Comparison of ENCODE assay signal across 10 cellular contexts in the genomic region with DNA sequence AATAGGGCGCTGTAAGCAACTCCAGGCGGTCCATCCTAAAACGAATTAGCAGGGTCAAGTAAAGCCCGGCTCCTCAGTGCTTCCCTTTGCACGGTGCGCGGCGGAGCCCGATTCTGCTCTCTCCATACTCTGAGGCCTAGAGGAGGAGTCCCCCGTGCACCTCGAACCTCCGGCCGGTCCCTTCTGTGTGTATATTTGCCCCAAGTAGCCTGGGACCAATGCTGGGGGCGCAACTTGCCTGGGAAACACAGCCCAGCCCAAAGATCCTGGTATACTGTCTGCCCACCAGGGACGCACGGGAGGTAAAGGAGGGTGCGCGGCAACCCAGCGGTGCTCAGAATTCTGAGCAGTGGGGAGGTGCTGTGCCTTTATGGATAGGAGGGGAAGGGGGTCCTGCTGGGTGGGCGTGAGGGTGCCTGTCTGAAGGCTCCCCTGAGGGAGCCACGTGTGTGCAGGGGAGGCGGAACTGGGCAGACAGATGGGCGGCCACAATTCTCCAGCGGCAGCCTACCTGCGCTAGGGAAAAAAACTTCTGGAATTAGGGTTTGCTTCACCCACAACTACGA. TPM values are rescaled to one million over a fixed set of nuclear protein-coding genes. Genes with fewer than 3 reads are reported as not detected.
A peak's percentile ranks its signal among the peaks of the same experiment; 100 is the strongest.
DNase-seq lines count a peak whose midpoint lies in the region; ATAC-seq lines count a peak whose summit lies in the region.
"Had no signal": no experiment of that assay in that cellular context is flagged by ENCODE, and none has a peak within 500 bp of the region (broad histone marks: within the 10 kb centered on the region; RNA-seq: fewer than 3 reads in every experiment).

No MANE protein-coding gene starts in this region.

- H3K4me3 Mint-ChIP-seq in activated naive CD4-positive, alpha-beta T cell treated with anti-CD3 and anti-CD28 coated beads, Interleukin-2, amount 50 U/mL, for 24 hours, result peak overlapping the region; percentile 67
- no peak overlapping the region for H3K4me3 Mint-ChIP-seq in activated naive CD4-positive, alpha-beta T cell treated with anti-CD3 and anti-CD28 coated beads for 36 hours
- peak overlapping the region; percentile 53 for H3K4me3 Mint-ChIP-seq in central memory CD8-positive, alpha-beta T cell
- H3K4me3 Mint-ChIP-seq in stimulated activated effector memory CD8-positive, alpha-beta T cell treated with anti-CD3 and anti-CD28 coated beads, Interleukin-12 subunit alpha, Interleukin-12 subunit beta, amount 100 ng/mL, for 72 hours, result peak overlapping the region; percentile 58

- no peak overlapping the region for H3K27ac Mint-ChIP-seq in activated naive CD4-positive, alpha-beta T cell treated with anti-CD3 and anti-CD28 coated beads, Interleukin-2, amount 50 U/mL, for 24 hours
- no peak overlapping the region for H3K27ac Mint-ChIP-seq in activated naive CD4-positive, alpha-beta T cell treated with anti-CD3 and anti-CD28 coated beads for 36 hours
- H3K27ac Mint-ChIP-seq in central memory CD8-positive, alpha-beta T cell (ENCODE audit: low read depth), result no peak overlapping the region
- no peak overlapping the region for H3K27ac Mint-ChIP-seq in stimulated activated effector memory CD8-positive, alpha-beta T cell treated with anti-CD3 and anti-CD28 coated beads, Interleukin-12 subunit alpha, Interleukin-12 subunit beta, amount 100 ng/mL, for 72 hours

- H3K4me1 ChIP-seq in HUES6 (ENCODE audit: control insufficient read depth, insufficient read depth, low read length), result peaks cover 17% of the 10 kb centered on the region

- H3K4me3 ChIP-seq in HUES6 (ENCODE audit: low read depth, low read length), result peak overlapping the region; percentile 44

- no peak overlapping the region for H3K27ac ChIP-seq in HUES6 (ENCODE audit: low read depth, low read length)

- no peak overlapping the region for H3K9ac ChIP-seq in HUES6 (ENCODE audit: low read length)

- peaks cover 29% of the 10 kb centered on the region for H3K4me1 Mint-ChIP-seq in activated naive CD4-positive, alpha-beta T cell treated with anti-CD3 and anti-CD28 coated beads, Interleukin-2, amount 50 U/mL, for 24 hours
- H3K4me1 Mint-ChIP-seq in activated naive CD4-positive, alpha-beta T cell treated with anti-CD3 and anti-CD28 coated beads for 36 hours (ENCODE audit: low read depth), result peaks cover 31% of the 10 kb centered on the region
- peaks cover 30% of the 10 kb centered on the region for H3K4me1 Mint-ChIP-seq in central memory CD8-positive, alpha-beta T cell
- peaks cover 35% of the 10 kb centered on the region for H3K4me1 Mint-ChIP-seq in stimulated activated effector memory CD8-positive, alpha-beta T cell treated with anti-CD3 and anti-CD28 coated beads, Interleukin-12 subunit alpha, Interleukin-12 subunit beta, amount 100 ng/mL, for 72 hours

- peaks cover 93% of the 10 kb centered on the region for H3K27me3 ChIP-seq in HUES6 (ENCODE audit: control insufficient read depth, insufficient read depth, low read length)

- H3K36me3 ChIP-seq in HUES6 (ENCODE audit: control insufficient read depth, insufficient read depth, low read length), result no peaks in the 10 kb centered on the region

- intact Hi-C loops in activated naive CD4-positive, alpha-beta T cell treated with anti-CD3 and anti-CD28 coated beads for 36 hours (cut with micrococcal nuclease), result loop anchor here (1.0 kb wide), 2 partner anchors 134 to 154 kb away; no protein-coding TSS in a partner anchor

- H3K27me3 Mint-ChIP-seq in activated naive CD4-positive, alpha-beta T cell treated with anti-CD3 and anti-CD28 coated beads, Interleukin-2, amount 50 U/mL, for 24 hours, result peaks cover 24% of the 10 kb centered on the region
- H3K27me3 Mint-ChIP-seq in activated naive CD4-positive, alpha-beta T cell treated with anti-CD3 and anti-CD28 coated beads for 36 hours (ENCODE audit: low read depth), result peaks cover 46% of the 10 kb centered on the region
- H3K27me3 Mint-ChIP-seq in central memory CD8-positive, alpha-beta T cell, result peaks cover 76% of the 10 kb centered on the region

- H3K36me3 Mint-ChIP-seq in activated naive CD4-positive, alpha-beta T cell treated with anti-CD3 and anti-CD28 coated beads, Interleukin-2, amount 50 U/mL, for 24 hours, result peaks cover 3% of the 10 kb centered on the region
- H3K36me3 Mint-ChIP-seq in activated naive CD4-positive, alpha-beta T cell treated with anti-CD3 and anti-CD28 coated beads for 36 hours (ENCODE audit: low read depth), result no peaks in the 10 kb centered on the region
- H3K36me3 Mint-ChIP-seq in central memory CD8-positive, alpha-beta T cell (ENCODE audit: insufficient read depth), result peaks cover 6% of the 10 kb centered on the region
- no peaks in the 10 kb centered on the region for H3K36me3 Mint-ChIP-seq in stimulated activated effector memory CD8-positive, alpha-beta T cell treated with anti-CD3 and anti-CD28 coated beads, Interleukin-12 subunit alpha, Interleukin-12 subunit beta, amount 100 ng/mL, for 72 hours

- H3K9me3 Mint-ChIP-seq in activated naive CD4-positive, alpha-beta T cell treated with anti-CD3 and anti-CD28 coated beads, Interleukin-2, amount 50 U/mL, for 24 hours, result no peaks in the 10 kb centered on the region
- no peaks in the 10 kb centered on the region for H3K9me3 Mint-ChIP-seq in activated naive CD4-positive, alpha-beta T cell treated with anti-CD3 and anti-CD28 coated beads for 36 hours
- H3K9me3 Mint-ChIP-seq in central memory CD8-positive, alpha-beta T cell, result no peaks in the 10 kb centered on the region
- H3K9me3 Mint-ChIP-seq in stimulated activated effector memory CD8-positive, alpha-beta T cell treated with anti-CD3 and anti-CD28 coated beads, Interleukin-12 subunit alpha, Interleukin-12 subunit beta, amount 100 ng/mL, for 72 hours, result no peaks in the 10 kb centered on the region

- ATAC-seq in central memory CD8-positive, alpha-beta T cell (replicated peaks; ENCODE audit: extremely low read depth, poor library complexity, severe bottlenecking), result no peak
- ATAC-seq in stimulated activated effector memory CD8-positive, alpha-beta T cell treated with anti-CD3 and anti-CD28 coated beads, Interleukin-12 subunit alpha, Interleukin-12 subunit beta, amount 100 ng/mL, for 72 hours, result no peak
- ATAC-seq in HG02571 (IDR thresholded peaks at IDR 0.05; ENCODE audit: unreplicated experiment), result no peak
- ATAC-seq in activated CD4-positive, CD25-positive, alpha-beta regulatory T cell treated with anti-CD3 and anti-CD28 coated beads, Interleukin-2, amount 50 U/mL, for 24 hours, result no peak

- H3K9me3 ChIP-seq in HUES6 (ENCODE audit: control insufficient read depth, insufficient read depth, low read depth, low read length), result no peaks in the 10 kb centered on the region

- no peak for DNase-seq in activated naive CD4-positive, alpha-beta T cell treated with anti-CD3 and anti-CD28 coated beads for 36 hours
- DNase-seq in central memory CD8-positive, alpha-beta T cell (ENCODE audit: low spot score in 2 of 2), result no peak
- no peak for DNase-seq in stimulated activated effector memory CD8-positive, alpha-beta T cell treated with anti-CD3 and anti-CD28 coated beads, Interleukin-12 subunit alpha, Interleukin-12 subunit beta, amount 100 ng/mL, for 72 hours (ENCODE audit: low spot score in 2 of 2)
- no peak for DNase-seq in effector CD4-positive, alpha-beta T cell
- DNase-seq: DMS79 had no signal

- CTCF ChIA-PET in activated naive CD4-positive, alpha-beta T cell treated with anti-CD3 and anti-CD28 coated beads for 36 hours (lab: Charles Lee), result interaction anchor here (0.7 to 2.0 kb wide), 9 partner anchors 24 to 191 kb away, joined by 3 to 13 read pairs (median 4); no protein-coding TSS in a partner anchor

RNA-seq across cellular contexts. Expression of a gene that starts 4.8 kb away (rescaled TPM):
- total RNA-seq in activated naive CD4-positive, alpha-beta T cell treated with anti-CD3 and anti-CD28 coated beads for 36 hours, result not detected
- total RNA-seq: chondrocyte had no signal

RNA-seq across cellular contexts. Expression of a gene that starts 32.5 kb away (rescaled TPM):
- not detected for total RNA-seq in activated naive CD4-positive, alpha-beta T cell treated with anti-CD3 and anti-CD28 coated beads for 36 hours

RNA-seq across cellular contexts. Expression of a gene that starts 41.5 kb away (rescaled TPM):
- under 1 TPM; 0.47 to 0.81 TPM for total RNA-seq in activated naive CD4-positive, alpha-beta T cell treated with anti-CD3 and anti-CD28 coated beads for 36 hours
